ENCODE assay signal across 8 cellular contexts in the genomic region with DNA sequence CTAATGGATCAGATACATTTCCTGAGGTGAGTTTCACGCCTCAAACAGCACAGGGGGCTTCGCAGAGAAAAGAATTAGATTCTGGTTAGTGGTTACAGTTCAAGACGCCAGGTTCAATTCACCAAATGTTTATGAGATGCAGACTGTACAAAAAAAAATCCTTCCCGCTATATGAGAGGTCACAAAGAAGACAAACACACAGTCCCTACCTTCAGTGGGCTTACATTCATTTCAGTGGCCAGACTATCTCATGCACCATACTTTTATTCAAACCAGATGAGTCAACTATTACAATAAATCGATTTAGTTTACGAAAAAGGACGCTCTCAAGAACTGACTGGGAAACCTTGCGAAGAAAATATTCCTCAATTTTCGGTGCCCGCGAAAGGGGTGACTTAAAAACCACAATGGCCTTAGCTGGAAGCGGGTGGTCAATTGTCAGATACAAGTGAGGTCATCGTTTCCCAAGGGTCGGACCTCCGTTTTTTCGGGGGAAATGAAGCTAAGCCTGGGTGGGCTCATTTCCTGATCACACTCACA. TPM values are rescaled to one million over a fixed set of nuclear protein-coding genes. Genes with fewer than 3 reads are reported as not detected.
DNase-seq lines count a peak whose midpoint lies in the region; ATAC-seq and TF ChIP-seq lines count a peak whose summit lies in the region.

No MANE protein-coding gene starts in this region.

- peaks cover 4% of the 10 kb centered on the region for H3K36me3 Mint-ChIP-seq in chondrocyte (ENCODE audit: low read depth)

- H3K9me3 Mint-ChIP-seq in chondrocyte (ENCODE audit: low read depth) = peaks cover 2% of the 10 kb centered on the region

- peak overlapping the region; percentile 95 for H3K27ac Mint-ChIP-seq in chondrocyte (ENCODE audit: unreplicated experiment)

- DNase-seq in AG04449 (ENCODE audit: low read depth, low spot score) (no peak), chondrocyte (ENCODE audit: low spot score) (no peak), left colon (no peak), midbrain (lab: John Stamatoyannopoulos, UW) (no peak), NOMO-1 (lab: John Stamatoyannopoulos, UW; ENCODE audit: unreplicated experiment in 2 of 2) (no peak)

- WGBS in HUES64 = 56% methylated on average over 16 of the region's 16 CpGs

- no peak for ATAC-seq in left colon
- ATAC-seq in HG03354 (IDR thresholded peaks at IDR 0.05; ENCODE audit: poor library complexity, severe bottlenecking, unreplicated experiment) = no peak

- TF ChIP-seq CTCF in AG04449 (IDR thresholded peaks at IDR 0.05; ENCODE audit: insufficient read depth, low read length, missing control alignments) = no peak
- TF ChIP-seq CTCF in chondrocyte (IDR thresholded peaks at IDR 0.05) = no peak

- H3K36me3 ChIP-seq in HUES64 (ENCODE audit: insufficient read depth, low read length) = peaks cover 62% of the 10 kb centered on the region
- peaks cover 4 to 30% of the 10 kb centered on the region in 2 donors for H3K36me3 ChIP-seq in muscle layer of duodenum (ENCODE audit: control insufficient read depth in 1 of 2, insufficient read depth in 2 of 2, low read length in 2 of 2)

- POLR2A ChIA-PET in AG04449 (lab: Yijun Ruan, JAX) = no interaction called here

- H3K27ac ChIP-seq in HUES64 (ENCODE audit: low read depth, low read length) = peak overlapping the region; percentile 91
- H3K27ac ChIP-seq in muscle layer of duodenum (ENCODE audit: low read length) = peak overlapping the region; percentile 82

- H3K27me3 ChIP-seq in HUES64 (ENCODE audit: insufficient read depth, low read length) (no peaks in the 10 kb centered on the region), muscle layer of duodenum (ENCODE audit: low read depth, low read length) (no peaks in the 10 kb centered on the region)

- intact Hi-C loops in left colon (cut with DNase I, micrococcal nuclease) = no loop called here

- H3K4me3 ChIP-seq in AG04449 (ENCODE audit: low read depth, low read length) (peak overlapping the region; percentile 91), HUES64 (ENCODE audit: low read length) (peak overlapping the region; percentile 98), muscle layer of duodenum (ENCODE audit: low read depth in 1 of 2, low read length in 2 of 2) (peak overlapping the region; percentile 95 to 98)

- H3K9ac ChIP-seq in HUES64 (ENCODE audit: low read depth, low read length) = peak overlapping the region; percentile 95

- H3K4me1 Mint-ChIP-seq in chondrocyte (ENCODE audit: low read depth) = peaks cover 52% of the 10 kb centered on the region

- no peaks in the 10 kb centered on the region for H3K27me3 Mint-ChIP-seq in chondrocyte (ENCODE audit: low read depth)

- CTCF ChIA-PET in AG04449 (lab: Yijun Ruan, JAX) = interaction anchor here (0.6 to 3.3 kb wide), 4 partner anchors 21 to 221 kb away, joined by 3 to 12 read pairs (median 4); a partner anchor contains a TSS

- peaks cover 8% of the 10 kb centered on the region; the same call in 1 of the 2 replicates for H3K4me1 ChIP-seq in HUES64 (ENCODE audit: insufficient read depth, low read length)
- peaks cover 7 to 23% of the 10 kb centered on the region in 2 donors for H3K4me1 ChIP-seq in muscle layer of duodenum (ENCODE audit: control insufficient read depth in 1 of 2, insufficient read depth in 2 of 2, low read length in 2 of 2)

- H3K9me3 ChIP-seq in HUES64 (ENCODE audit: insufficient read depth, low read depth, low read length) (no peaks in the 10 kb centered on the region), muscle layer of duodenum (ENCODE audit: control insufficient read depth in 1 of 2, low read length in 2 of 2) (no peaks in the 10 kb centered on the region)

- H3K4me3 Mint-ChIP-seq in chondrocyte (ENCODE audit: unreplicated experiment) = peak overlapping the region; percentile 99

RNA-seq across cellular contexts. Expression of a gene that starts 0.7 kb away (rescaled TPM):
- 17.0 TPM for polyA plus RNA-seq in HUES64 (2013, experiment 1 of 2)
- 16.5 TPM for polyA plus RNA-seq in HUES64 (2013, experiment 2 of 2)
- total RNA-seq in chondrocyte (16.8 to 19.7 TPM (median 19.7 TPM) in 3 replicates), left colon (1 to 10 TPM; 6.3 to 8.0 TPM)

RNA-seq across cellular contexts. Expression of a gene that starts 0.7 kb away (rescaled TPM):
- 22.1 TPM for polyA plus RNA-seq in HUES64 (2013, experiment 1 of 2)
- polyA plus RNA-seq in HUES64 (2013, experiment 2 of 2) = 25.7 TPM
- 15.7 to 18.4 TPM (median 16.9 TPM) in 3 replicates for total RNA-seq in chondrocyte
- 10 to 100 TPM; 21.4 to 22.4 TPM for total RNA-seq in left colon
